In genomic region chr22:49466926-49467590, GRCh38 we compare ENCODE assay signal across 13 cellular contexts.
"Had no signal": no experiment of that assay in that cellular context is flagged by ENCODE, and none has a peak within 500 bp of the region (broad histone marks: within the 10 kb centered on the region; RNA-seq: fewer than 3 reads in every experiment).

No MANE protein-coding gene starts in this region.

- ATAC-seq: left lobe of liver; stimulated activated memory B cell treated with anti-CD40 and anti-IgM and Interleukin-4, amounts not matched to agents 10 μg/mL and 1 μg/mL and 100 μg/mL, for 72 hours had no signal

- H3K36me3 Mint-ChIP-seq: activated naive CD8-positive, alpha-beta T cell treated with anti-CD3 and anti-CD28 coated beads, Interleukin-2, amount 10 ng/mL, durations not matched to agents 7 days and 5 days had no signal

- H3K4me3 ChIP-seq: thyroid gland had no signal

- H3K9me3 ChIP-seq: neutrophil, thyroid gland had no signal

- H3K27ac Mint-ChIP-seq: activated naive CD8-positive, alpha-beta T cell treated with anti-CD3 and anti-CD28 coated beads, Interleukin-2, amount 10 ng/mL, durations not matched to agents 7 days and 5 days; activated T-helper 1 cell treated with anti-CD3 and anti-CD28 coated beads, Interleukin-12 subunit alpha, Interleukin-12 subunit beta, Interleukin-2, Interleukin-4 antibody, amounts not matched to agents 30 ng/mL and 10 ng/mL and 1 ng/mL, durations not matched to agents 14 hours and 24 hours and 36 hours; stimulated activated memory B cell treated with anti-CD40 and anti-IgM and Interleukin-4, amounts not matched to agents 10 μg/mL and 1 μg/mL and 100 μg/mL, for 72 hours; T-helper 2 cell treated with Interferon-gamma antibody and Interleukin-4, amounts not matched to agents 5 μg/mL and 100 μg/mL, for 36 hours had no signal

- H3K4me1 Mint-ChIP-seq: activated naive CD8-positive, alpha-beta T cell treated with anti-CD3 and anti-CD28 coated beads, Interleukin-2, amount 10 ng/mL, durations not matched to agents 7 days and 5 days; stimulated activated memory B cell treated with anti-CD40 and anti-IgM and Interleukin-4, amounts not matched to agents 10 μg/mL and 1 μg/mL and 100 μg/mL, for 72 hours had no signal

- H3K4me3 Mint-ChIP-seq: activated naive CD8-positive, alpha-beta T cell treated with anti-CD3 and anti-CD28 coated beads, Interleukin-2, amount 10 ng/mL, durations not matched to agents 7 days and 5 days; activated T-helper 1 cell treated with anti-CD3 and anti-CD28 coated beads, Interleukin-12 subunit alpha, Interleukin-12 subunit beta, Interleukin-2, Interleukin-4 antibody, amounts not matched to agents 30 ng/mL and 10 ng/mL and 1 ng/mL, durations not matched to agents 14 hours and 24 hours and 36 hours; stimulated activated memory B cell treated with anti-CD40 and anti-IgM and Interleukin-4, amounts not matched to agents 10 μg/mL and 1 μg/mL and 100 μg/mL, for 72 hours; T-helper 2 cell treated with Interferon-gamma antibody and Interleukin-4, amounts not matched to agents 5 μg/mL and 100 μg/mL, for 36 hours had no signal

- DNase-seq: activated CD4-positive, alpha-beta T cell treated with anti-CD3 and anti-CD28 coated beads, Interleukin-2, amount 50 U/mL, for 1 hour; activated CD8-positive, alpha-beta memory T cell treated with anti-CD3 and anti-CD28 coated beads for 24 hours; activated naive CD4-positive, alpha-beta T cell; activated naive CD8-positive, alpha-beta T cell treated with anti-CD3 and anti-CD28 coated beads, Interleukin-2, amount 10 ng/mL, durations not matched to agents 7 days and 5 days; islet precursor cell; midbrain; stimulated activated CD4-positive, alpha-beta T cell treated with anti-CD3 and anti-CD28 coated beads, Interleukin-2, amount 100 ng/mL, for 48 hours had no signal

- H3K9me3 Mint-ChIP-seq: activated T-helper 1 cell treated with anti-CD3 and anti-CD28 coated beads, Interleukin-12 subunit alpha, Interleukin-12 subunit beta, Interleukin-2, Interleukin-4 antibody, amounts not matched to agents 30 ng/mL and 10 ng/mL and 1 ng/mL, durations not matched to agents 14 hours and 24 hours and 36 hours; stimulated activated memory B cell treated with anti-CD40 and anti-IgM and Interleukin-4, amounts not matched to agents 10 μg/mL and 1 μg/mL and 100 μg/mL, for 72 hours; T-helper 2 cell treated with Interferon-gamma antibody and Interleukin-4, amounts not matched to agents 5 μg/mL and 100 μg/mL, for 36 hours had no signal

- H3K36me3 ChIP-seq: neutrophil, thyroid gland had no signal

- H3K27me3 ChIP-seq: neutrophil, thyroid gland had no signal

- H3K27ac ChIP-seq: neutrophil had no signal

- H3K27me3 Mint-ChIP-seq: activated naive CD8-positive, alpha-beta T cell treated with anti-CD3 and anti-CD28 coated beads, Interleukin-2, amount 10 ng/mL, durations not matched to agents 7 days and 5 days; stimulated activated memory B cell treated with anti-CD40 and anti-IgM and Interleukin-4, amounts not matched to agents 10 μg/mL and 1 μg/mL and 100 μg/mL, for 72 hours had no signal
